9 cellular contexts compared by ENCODE assay signal in the genomic region with DNA sequence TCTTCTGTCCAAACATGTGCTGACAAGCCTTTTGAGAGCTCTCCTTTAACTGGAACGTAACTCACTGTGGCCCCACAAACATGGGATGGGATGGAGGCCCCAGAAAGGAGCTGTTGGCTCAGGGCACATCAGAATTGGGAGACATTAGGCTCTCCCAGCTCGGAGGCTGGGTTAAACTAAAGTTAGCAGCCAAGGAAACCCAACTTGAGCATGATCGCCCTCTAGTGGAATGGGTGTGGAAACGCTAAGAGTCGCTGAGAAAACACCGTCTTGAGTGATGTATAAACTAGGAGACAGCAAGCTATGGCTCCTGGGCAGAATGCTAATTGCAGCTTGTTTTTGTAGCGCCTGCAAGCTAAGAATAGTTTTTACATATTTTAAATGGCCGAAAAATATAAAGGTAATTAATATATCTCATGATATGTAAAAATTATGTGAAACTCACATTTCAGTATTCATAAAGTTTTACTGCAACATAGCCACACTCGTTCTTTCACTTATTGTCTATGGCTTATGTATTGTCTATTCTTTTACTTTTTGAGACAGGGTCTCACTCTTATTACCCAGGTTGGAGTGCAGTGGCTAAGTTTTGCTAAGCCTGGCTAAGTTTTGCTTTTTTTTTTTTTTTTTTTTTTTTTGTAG.
A peak's percentile ranks its signal among the peaks of the same experiment; 100 is the strongest.
DNase-seq lines count a peak whose midpoint lies in the region; ATAC-seq, FAIRE-seq and TF ChIP-seq lines count a peak whose summit lies in the region.
"Had no signal": no experiment of that assay in that cellular context is flagged by ENCODE, and none has a peak within 500 bp of the region (broad histone marks: within the 10 kb centered on the region; RNA-seq: fewer than 3 reads in every experiment).

No MANE protein-coding gene starts in this region.

- no TSS peak for BruUV-seq in PC-3 (replicated peaks; lab: Mats Ljungman, UMichigan)

- H3K4me1 ChIP-seq in Karpas-422 (ENCODE audit: low read length) = peaks cover 4% of the 10 kb centered on the region; the same call in 1 of the 2 replicates
- H3K4me1 ChIP-seq in PC-3 (ENCODE audit: insufficient read depth, low read length) = no peaks in the 10 kb centered on the region
- H3K4me1 ChIP-seq in pancreas = no peaks in the 10 kb centered on the region

- H4K20me1 ChIP-seq in Karpas-422 (ENCODE audit: insufficient read depth, low read depth, low read length) (no peaks in the 10 kb centered on the region), PC-3 (ENCODE audit: low read length) (no peaks in the 10 kb centered on the region)

- H3K27me3 ChIP-seq in Karpas-422 (ENCODE audit: low read length) = no peaks in the 10 kb centered on the region
- H3K27me3 ChIP-seq in PC-3 (ENCODE audit: low read length) = no peaks in the 10 kb centered on the region
- H3K27me3 ChIP-seq in pancreas = no peaks in the 10 kb centered on the region

- TF ChIP-seq CTCF in 22Rv1 (IDR thresholded peaks at IDR 0.05) = peak; percentile 89
- peak; percentile 66 for TF ChIP-seq CTCF in GM12801 (IDR thresholded peaks at IDR 0.05; ENCODE audit: extremely low read depth, insufficient read length)
- peak; percentile 95 for TF ChIP-seq CTCF in PC-3 (conservative IDR thresholded peaks at IDR 0.05; ENCODE audit: low read depth, low read length)
- TF ChIP-seq CTCF in pancreas (IDR thresholded peaks at IDR 0.05) = peak; percentile 48 to 73 (median 52)

- peak overlapping the region; percentile 93 for H2AFZ ChIP-seq in Karpas-422 (ENCODE audit: low read length)
- peak overlapping the region; percentile 47 for H2AFZ ChIP-seq in PC-3 (ENCODE audit: low read length)

- DNase-seq in Karpas-422 = peak; percentile 94
- peak; percentile 96 for DNase-seq in PC-3
- DNase-seq in activated effector memory CD4-positive, alpha-beta T cell treated with anti-CD3 and anti-CD28 coated beads, Interleukin-2, amount 50 U/mL, for 16 hours = peak; percentile 67
- DNase-seq in germinal center (ENCODE audit: low spot score) = peak; percentile 65
- DNase-seq in pancreas = peak in 3 of 6 donors; percentile 33 to 69 (median 35)

- peak; percentile 17 for FAIRE-seq in pancreas (lab: Jason Lieb, UNC)

- no peaks in the 10 kb centered on the region for H3K9me3 ChIP-seq in Karpas-422 (ENCODE audit: low read length)
- no peaks in the 10 kb centered on the region for H3K9me3 ChIP-seq in PC-3 (ENCODE audit: low read length)
- H3K9me3 ChIP-seq in pancreas = no peaks in the 10 kb centered on the region
- H3K9me3 ChIP-seq: neutrophil had no signal

- intact Hi-C loops in PC-3 (cut with micrococcal nuclease) = no loop called here
- intact Hi-C loops in pancreas (cut with DNase I) = no loop called here

- POLR2A ChIA-PET in PC-3 (lab: Charles Lee; ENCODE audit: unreplicated experiment) = no interaction called here

- H3K4me3 ChIP-seq in Karpas-422 (ENCODE audit: low read length) (peak overlapping the region; percentile 42; the same call in 1 of the 2 replicates), PC-3 (ENCODE audit: low read length) (no peak overlapping the region), pancreas (no peak overlapping the region)

- peak overlapping the region; percentile 62 for H3K4me2 ChIP-seq in Karpas-422 (ENCODE audit: low read depth, low read length, poor library complexity, severe bottlenecking)
- peak overlapping the region; percentile 15; the same call in 1 of the 2 replicates for H3K4me2 ChIP-seq in PC-3 (ENCODE audit: low read length)

- WGBS in pancreas, 2 donors = 12 to 15% methylated on average over 9 of the region's 9 CpGs

- H3K27ac ChIP-seq in 22Rv1 (no peak overlapping the region), Karpas-422 (ENCODE audit: low read length) (no peak overlapping the region), PC-3 (ENCODE audit: low read length) (no peak overlapping the region), pancreas (no peak overlapping the region)
- H3K27ac ChIP-seq: neutrophil had no signal

- CTCF ChIA-PET in PC-3 (lab: Charles Lee) = interaction anchor here (0.5 to 1.6 kb wide), 9 partner anchors 9 to 511 kb away, joined by 3 to 11 read pairs (median 3); no protein-coding TSS in a partner anchor

- H3K9me2 ChIP-seq in Karpas-422 (replicated peaks; ENCODE audit: insufficient read depth, low read length) (no peaks in the 10 kb centered on the region), PC-3 (replicated peaks; ENCODE audit: low read length) (no peaks in the 10 kb centered on the region)

- H3K9ac ChIP-seq in Karpas-422 (ENCODE audit: low read length) (peak overlapping the region; percentile 34; the same call in 1 of the 2 replicates), PC-3 (ENCODE audit: low read length) (no peak overlapping the region)

- ATAC-seq in PC-3 = peak; percentile 71
- peak; percentile 68 to 88 (median 84) for ATAC-seq in pancreas
- no peak for ATAC-seq in GM21526 (IDR thresholded peaks at IDR 0.05; ENCODE audit: low FRiP score, unreplicated experiment)

- H3K79me2 ChIP-seq in Karpas-422 (ENCODE audit: low read length) (no peaks in the 10 kb centered on the region), PC-3 (ENCODE audit: low read length) (no peaks in the 10 kb centered on the region)

- H3F3A ChIP-seq in PC-3 (ENCODE audit: low read length, unreplicated experiment) = no peaks in the 10 kb centered on the region

- no peaks in the 10 kb centered on the region for H3K36me3 ChIP-seq in Karpas-422 (ENCODE audit: insufficient read depth, low read length)
- no peaks in the 10 kb centered on the region for H3K36me3 ChIP-seq in PC-3 (ENCODE audit: low read depth, low read length)
- H3K36me3 ChIP-seq in pancreas = no peaks in the 10 kb centered on the region
- H3K36me3 ChIP-seq: neutrophil had no signal
